In genomic region chr1:36154765-36155559, GRCh38 we compare ENCODE assay signal across 8 cellular contexts. TPM values are rescaled to one million over a fixed set of nuclear protein-coding genes. Genes with fewer than 3 reads are reported as not detected.
DNase-seq lines count a peak whose midpoint lies in the region; ATAC-seq and TF ChIP-seq lines count a peak whose summit lies in the region.

No MANE protein-coding gene starts in this region.

- peaks cover 45% of the 10 kb centered on the region for H3K4me1 Mint-ChIP-seq in WTC11

- H3K9me3 Mint-ChIP-seq in WTC11: no peaks in the 10 kb centered on the region

- no peaks in the 10 kb centered on the region for H3K36me3 ChIP-seq in cardiac muscle cell

- DNase-seq in DMS53 (lab: John Stamatoyannopoulos, UW): peak; percentile 35
- no peak for DNase-seq in DMS53 treated with DMSO at 0.1 percent for 48 hours (lab: John Stamatoyannopoulos, UW; ENCODE audit: unreplicated experiment)
- DNase-seq in WTC11 (ENCODE audit: low spot score): peak; percentile 38
- peak; percentile 37 to 55 for DNase-seq in cardiac muscle cell (ENCODE audit: low read depth in 1 of 2, low spot score in 1 of 2)
- DNase-seq in skeletal muscle cell (ENCODE audit: low read depth): no peak
- DNase-seq in NCI-H146 treated with DMSO at 0.1 percent for 48 hours (lab: John Stamatoyannopoulos, UW; ENCODE audit: unreplicated experiment): no peak
- DNase-seq in middle frontal gyrus (ENCODE audit: extremely low spot score, low spot score): no peak
- no peak for DNase-seq in NCI-H1436 (lab: John Stamatoyannopoulos, UW)

- ATAC-seq in WTC11: no peak

- H3K36me3 Mint-ChIP-seq in WTC11: no peaks in the 10 kb centered on the region

- H3K4me3 ChIP-seq in cardiac muscle cell (peak overlapping the region; percentile 78), skeletal muscle cell (ENCODE audit: low read depth, low read length) (peak overlapping the region; percentile 93)

- peak overlapping the region; percentile 69 for H3K4me3 Mint-ChIP-seq in WTC11

- no peak overlapping the region for H3K27ac Mint-ChIP-seq in WTC11

- TF ChIP-seq CTCF in WTC11 (IDR thresholded peaks at IDR 0.05): no peak
- TF ChIP-seq CTCF in cardiac muscle cell (IDR thresholded peaks at IDR 0.05; ENCODE audit: low read depth, low read length): no peak

- H3K4me1 ChIP-seq in cardiac muscle cell (ENCODE audit: low read depth): peaks cover 37% of the 10 kb centered on the region

- CTCF ChIA-PET in WTC11 (lab: Charles Lee): interaction anchor here (1.1 to 2.6 kb wide), 6 partner anchors 21 to 188 kb away, joined by 3 to 22 read pairs (median 5); partner anchors contain the start of gene SH3D21

- H3K9me3 ChIP-seq in cardiac muscle cell (ENCODE audit: low read depth): no peaks in the 10 kb centered on the region

- peaks cover 37% of the 10 kb centered on the region for H3K27me3 Mint-ChIP-seq in WTC11 (ENCODE audit: low read depth)

- no peaks in the 10 kb centered on the region for H3K27me3 ChIP-seq in cardiac muscle cell

- peak overlapping the region; percentile 97 for H3K27ac ChIP-seq in cardiac muscle cell

- POLR2A ChIA-PET in WTC11 (lab: Charles Lee): interaction anchor here (0.6 to 1.3 kb wide), 4 partner anchors 24 to 243 kb away, joined by 3 to 7 read pairs (median 4); partner anchors contain the start of gene LSM10

TF ChIP-seq in WTC11, 78 proteins besides CTCF, POLR2A, EP300 and RAD21:
- TF ChIP-seq ZNF671 (CRISPR knock-in tag; IDR thresholded peaks at IDR 0.05) (no peak), AR (CRISPR knock-in tag; IDR thresholded peaks at IDR 0.05) (no peak), RELA (CRISPR knock-in tag; IDR thresholded peaks at IDR 0.05; ENCODE audit: borderline replicate concordance) (no peak), ZNF138 (CRISPR knock-in tag; conservative IDR thresholded peaks at IDR 0.05) (no peak)

RNA-seq across cellular contexts. Expression of gene MAP7D1, which starts 1.0 kb away (rescaled TPM):
- total RNA-seq in WTC11 (2021): 65.0 to 88.7 TPM (median 72.0 TPM) in 3 replicates
- total RNA-seq in cardiac muscle cell: 224 and 239 TPM in 2 replicates
- 132 and 141 TPM in 2 replicates for polyA plus RNA-seq in cardiac muscle cell

RNA-seq across cellular contexts. Expression of gene TRAPPC3, which starts 5.7 kb away (rescaled TPM):
- total RNA-seq in WTC11 (2021) (48.9 to 52.5 TPM (median 52.0 TPM) in 3 replicates), cardiac muscle cell (83.5 and 99.6 TPM in 2 replicates)
- 119 and 125 TPM in 2 replicates for polyA plus RNA-seq in cardiac muscle cell

RNA-seq across cellular contexts. Expression of gene COL8A2, which starts 29.9 kb away (rescaled TPM):
- total RNA-seq in WTC11 (2021) (2.3 to 3.5 TPM (median 3.3 TPM) in 3 replicates), cardiac muscle cell (0.11 and 0.57 TPM in 2 replicates)
- 0.05 TPM in 1 of 2 replicates, not detected in the other for polyA plus RNA-seq in cardiac muscle cell

Comparison
In these comparisons a context has a peak if more than half of its experiments do, and no peak if none do; other contexts are left out.
1. DNase-seq: peak in DMS53 (single experiment), WTC11 (single experiment) and cardiac muscle cell (2 of 2); none in DMS53 treated with DMSO at 0.1 percent for 48 hours (single experiment), skeletal muscle cell (single experiment), NCI-H146 treated with DMSO at 0.1 percent for 48 hours (single experiment), middle frontal gyrus (single experiment) and NCI-H1436 (single experiment).